In the genomic region with DNA sequence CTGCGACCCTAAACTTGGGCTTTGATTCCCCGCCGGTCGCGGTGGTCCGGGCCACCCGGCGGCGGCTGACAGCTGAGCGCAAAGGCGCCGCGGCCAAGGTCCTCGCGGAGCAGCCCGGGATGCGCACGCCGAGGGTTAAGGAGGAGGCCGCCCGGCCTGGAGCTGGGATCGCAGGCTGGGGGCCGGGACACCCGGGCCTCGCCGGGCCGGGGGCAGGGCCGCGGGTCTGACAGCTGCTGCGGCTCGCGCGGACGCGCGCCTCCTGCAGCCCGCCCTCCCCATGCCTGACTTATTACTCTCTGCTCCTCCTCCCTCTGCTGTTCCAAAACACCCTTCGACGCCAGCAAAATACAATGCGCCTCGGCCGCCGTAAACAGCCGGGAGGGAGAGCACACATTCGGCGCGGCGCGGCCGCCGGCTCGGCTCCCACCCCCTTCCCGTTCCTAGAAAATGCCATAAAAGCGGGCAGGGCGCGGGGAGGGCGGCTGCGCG, we compare ENCODE assay signal across 8 cellular contexts. TPM values are rescaled to one million over a fixed set of nuclear protein-coding genes. Genes with fewer than 3 reads are reported as not detected.
DNase-seq lines count a peak whose midpoint lies in the region; ATAC-seq, FAIRE-seq and TF ChIP-seq lines count a peak whose summit lies in the region.

No MANE protein-coding gene starts in this region.

- no peak overlapping the region for H2BK120ac ChIP-seq in trophoblast cell (ENCODE audit: insufficient read depth, low read length, poor library complexity)

- H4K12ac ChIP-seq in trophoblast cell (ENCODE audit: low read depth, low read length) = no peak overlapping the region

- H3K23ac ChIP-seq in trophoblast cell (ENCODE audit: low read length) = no peak overlapping the region

- DNase-seq in AG04450 (ENCODE audit: low read depth, low spot score) = peak; percentile 43
- peak; percentile 55 for DNase-seq in HuH-7.5 (ENCODE audit: low spot score)
- DNase-seq in adrenal gland = peak; percentile 45 to 69 (median 54)
- peak; percentile 64 to 76 for DNase-seq in heart right ventricle
- DNase-seq in trophoblast cell = peak; percentile 61 to 64
- peak; percentile 59 for DNase-seq in urothelium cell line (ENCODE audit: low spot score)

- peak overlapping the region; percentile 89 for H3K18ac ChIP-seq in trophoblast cell (ENCODE audit: low read length)

- TF ChIP-seq CTCF in AG04450 (IDR thresholded peaks at IDR 0.05; ENCODE audit: low read depth, low read length) (peak; percentile 7; the same call in 1 of the 2 replicates), adrenal gland (IDR thresholded peaks at IDR 0.05) (no peak), heart right ventricle (IDR thresholded peaks at IDR 0.05) (peak in 6 of 9 donors; percentile 14 to 56 (median 32))

- peak overlapping the region; percentile 97 for H3K4me2 ChIP-seq in trophoblast cell (ENCODE audit: low read length)

- peak in 1 of 2 donors; percentile 25 for TF ChIP-seq POLR2A in adrenal gland (IDR thresholded peaks at IDR 0.05)

- no peak overlapping the region for H3K4ac ChIP-seq in trophoblast cell (ENCODE audit: low read depth, low read length)

- POLR2A ChIA-PET in AG04450 (lab: Yijun Ruan, JAX) = interaction anchor here (0.6 to 2.7 kb wide), 6 partner anchors 11 to 355 kb away, joined by 3 to 17 read pairs (median 6); no protein-coding TSS in a partner anchor

- WGBS in adrenal gland, 4 donors = 0% methylated on average over 23 to 59 of the region's 59 CpGs; no CpG with 5 or more reads in 1 of the 4 donors
- 0 to 1% methylated on average over 37 to 59 of the region's 59 CpGs for WGBS in heart right ventricle, 2 donors
- no CpG with 5 or more reads among the region's 59 CpGs for whole genome bisulfite sequencing in trophoblast cell (ENCODE audit: extremely low coverage, insufficient coverage, insufficient read length)

- no peak overlapping the region for H2AFZ ChIP-seq in trophoblast cell (ENCODE audit: insufficient read depth, low read length, poor library complexity)

- no peak overlapping the region for H3K14ac ChIP-seq in trophoblast cell (ENCODE audit: low read length)

- peak overlapping the region; percentile 71 for H3K9ac ChIP-seq in trophoblast cell (ENCODE audit: low read length)

- FAIRE-seq in urothelium cell line (lab: Jason Lieb, UNC) = no peak

- CTCF ChIA-PET in AG04450 (lab: Charles Lee) = interaction anchor here (0.7 to 2.3 kb wide), 9 partner anchors 11 to 355 kb away, joined by 3 to 23 read pairs (median 3); no protein-coding TSS in a partner anchor

- H4K8ac ChIP-seq in trophoblast cell (ENCODE audit: low read depth, low read length) = peak overlapping the region; percentile 12

- H2BK12ac ChIP-seq in trophoblast cell (ENCODE audit: low read length) = no peak overlapping the region

- peaks cover 12 to 17% of the 10 kb centered on the region in 2 donors for H3K4me1 ChIP-seq in adrenal gland (replicated peaks in 1 of 2)
- peaks cover 0 to 29% (median 14%) of the 10 kb centered on the region in 9 donors for H3K4me1 ChIP-seq in heart right ventricle
- peaks cover 4 to 6% of the 10 kb centered on the region in 2 experiments for H3K4me1 ChIP-seq in trophoblast cell (ENCODE audit: control insufficient read depth in 1 of 2, insufficient read depth in 2 of 2, low read length in 2 of 2)

- H3K79me1 ChIP-seq in trophoblast cell (ENCODE audit: low read length) = peaks cover 14% of the 10 kb centered on the region

- peak overlapping the region; percentile 32 for H2BK5ac ChIP-seq in trophoblast cell (ENCODE audit: low read depth, low read length, poor library complexity)

- H3K27me3 ChIP-seq in AG04450 (ENCODE audit: control insufficient read depth, insufficient read depth, low read length) = peaks cover 8% of the 10 kb centered on the region
- H3K27me3 ChIP-seq in adrenal gland = peaks cover 5% of the 10 kb centered on the region
- H3K27me3 ChIP-seq in heart right ventricle = peaks cover 0 to 53% (median 0%) of the 10 kb centered on the region in 7 donors
- H3K27me3 ChIP-seq in trophoblast cell (ENCODE audit: insufficient read depth, low read length) = peaks cover 7% of the 10 kb centered on the region

- no peaks in the 10 kb centered on the region; the same call in 1 of the 2 replicates for H3K9me3 ChIP-seq in AG04450 (ENCODE audit: control insufficient read depth, insufficient read depth, low read length)
- H3K9me3 ChIP-seq in adrenal gland (replicated peaks in 1 of 3) = no peaks in the 10 kb centered on the region
- no peaks in the 10 kb centered on the region for H3K9me3 ChIP-seq in heart right ventricle
- no peaks in the 10 kb centered on the region for H3K9me3 ChIP-seq in trophoblast cell (ENCODE audit: insufficient read depth, low read depth, low read length)

- peak overlapping the region; percentile 10 for H4K91ac ChIP-seq in trophoblast cell (ENCODE audit: low read depth, low read length)

- intact Hi-C loops in adrenal gland (cut with DNase I) (loop anchor here (5.0 to 10.0 kb wide), 5 partner anchors 89 to 324 kb away; no protein-coding TSS in a partner anchor), heart right ventricle (cut with DNase I) (loop anchor here (2.0 to 10.0 kb wide), 17 partner anchors 71 to 327 kb away; no protein-coding TSS in a partner anchor)

- H3K27ac ChIP-seq in AG04450 (ENCODE audit: low read depth, low read length) = peak overlapping the region; percentile 39
- peak overlapping the region in 3 of 5 donors; percentile 41 to 68 (median 62) for H3K27ac ChIP-seq in adrenal gland
- H3K27ac ChIP-seq in heart right ventricle = peak overlapping the region; percentile 74 to 92 (median 82)
- H3K27ac ChIP-seq in trophoblast cell (ENCODE audit: low read depth, low read length) = peak overlapping the region; percentile 18

- H3K79me2 ChIP-seq in trophoblast cell (ENCODE audit: control insufficient read depth, insufficient read depth, low read length, poor library complexity) = peaks cover 4% of the 10 kb centered on the region

- H3K36me3 ChIP-seq in adrenal gland (replicated peaks in 1 of 2) (no peaks in the 10 kb centered on the region), heart right ventricle (no peaks in the 10 kb centered on the region), trophoblast cell (ENCODE audit: control insufficient read depth in 1 of 2, insufficient read depth in 2 of 2, low read length in 2 of 2) (no peaks in the 10 kb centered on the region)

- no peak overlapping the region for H2AK5ac ChIP-seq in trophoblast cell (ENCODE audit: low read length)

- peak overlapping the region; percentile 73 for H3K4me3 ChIP-seq in AG04450 (ENCODE audit: low read depth, low read length)
- H3K4me3 ChIP-seq in adrenal gland = peak overlapping the region in 3 of 4 donors; percentile 36 to 89 (median 78)
- peak overlapping the region; percentile 48 to 93 (median 80) for H3K4me3 ChIP-seq in heart right ventricle
- peak overlapping the region; percentile 87 for H3K4me3 ChIP-seq in trophoblast cell (ENCODE audit: low read depth, low read length)

- ATAC-seq in GM19351 (IDR thresholded peaks at IDR 0.05; ENCODE audit: unreplicated experiment) (peak; percentile 35), SK-N-SH treated with all-trans-retinoic acid at 6 μM for 48 hours (peak; percentile 59), heart right ventricle (peak; percentile 78 to 90 (median 85))

TF ChIP-seq in SK-N-SH treated with all-trans-retinoic acid at 6 μM for 48 hours, 23 proteins besides CTCF, POLR2A, EP300 and RAD21 (continues in another document):
- TF ChIP-seq ISL1 (CRISPR knock-in tag; IDR thresholded peaks at IDR 0.05) (no peak), CSDC2 (CRISPR knock-in tag; IDR thresholded peaks at IDR 0.05) (no peak), BACH2 (CRISPR knock-in tag; IDR thresholded peaks at IDR 0.05; ENCODE audit: borderline replicate concordance) (no peak), ZFP3 (CRISPR knock-in tag; IDR thresholded peaks at IDR 0.05) (no peak), ARNTL (CRISPR knock-in tag; IDR thresholded peaks at IDR 0.05; ENCODE audit: borderline replicate concordance, low read depth) (no peak)
- TF ChIP-seq, protein P1, sequence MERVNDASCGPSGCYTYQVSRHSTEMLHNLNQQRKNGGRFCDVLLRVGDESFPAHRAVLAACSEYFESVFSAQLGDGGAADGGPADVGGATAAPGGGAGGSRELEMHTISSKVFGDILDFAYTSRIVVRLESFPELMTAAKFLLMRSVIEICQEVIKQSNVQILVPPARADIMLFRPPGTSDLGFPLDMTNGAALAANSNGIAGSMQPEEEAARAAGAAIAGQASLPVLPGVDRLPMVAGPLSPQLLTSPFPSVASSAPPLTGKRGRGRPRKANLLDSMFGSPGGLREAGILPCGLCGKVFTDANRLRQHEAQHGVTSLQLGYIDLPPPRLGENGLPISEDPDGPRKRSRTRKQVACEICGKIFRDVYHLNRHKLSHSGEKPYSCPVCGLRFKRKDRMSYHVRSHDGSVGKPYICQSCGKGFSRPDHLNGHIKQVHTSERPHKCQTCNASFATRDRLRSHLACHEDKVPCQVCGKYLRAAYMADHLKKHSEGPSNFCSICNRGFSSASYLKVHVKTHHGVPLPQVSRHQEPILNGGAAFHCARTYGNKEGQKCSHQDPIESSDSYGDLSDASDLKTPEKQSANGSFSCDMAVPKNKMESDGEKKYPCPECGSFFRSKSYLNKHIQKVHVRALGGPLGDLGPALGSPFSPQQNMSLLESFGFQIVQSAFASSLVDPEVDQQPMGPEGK (CRISPR knock-in tag; IDR thresholded peaks at IDR 0.05; ENCODE audit: borderline replicate concordance) = no peak

RNA-seq across cellular contexts. Expression of a gene that starts 0.7 kb away (rescaled TPM):
- polyA plus RNA-seq in AG04450 (2011; rRNA removed) (2.2 and 2.3 TPM in 2 replicates), adrenal gland (under 1 TPM; 0.08 to 0.13 (median 0.09) TPM), heart right ventricle (under 1 TPM; 0.16 to 0.29 TPM)
- polyA minus RNA-seq in AG04450 (2011; rRNA and poly(A)+ RNA removed) = 9.0 and 10.1 TPM in 2 replicates
- total RNA-seq in adrenal gland (1 to 10 TPM in 5 of 8 donors, under 1 TPM in 3; 0.17 to 2.9 (median 1.3) TPM), heart right ventricle (1 to 10 TPM; 1.5 to 4.7 (median 2.8) TPM)
- 4.4 and 5.2 TPM in 2 replicates for polyA plus RNA-seq in trophoblast cell (2013)

Comparison
In these comparisons a context has a peak if more than half of its experiments do, and no peak if none do; other contexts are left out.
1. Peak in every context shown above with its lines: DNase-seq, ATAC-seq, H3K4me3 ChIP-seq and H3K27ac ChIP-seq.
2. H3K27ac ChIP-seq: peak in every context shown above with its lines; median percentile 82 in heart right ventricle; 62 in adrenal gland; 39 in AG04450; 18 in trophoblast cell.
3. CTCF ChIP-seq: peak in AG04450 (single experiment) and heart right ventricle (6 of 9); none in adrenal gland (0 of 6).
4. ATAC-seq: peak in every context shown above with its lines; median percentile 85 in heart right ventricle; 59 in SK-N-SH treated with all-trans-retinoic acid at 6 μM for 48 hours; 35 in GM19351.